ENCODE assay signal across 1 cellular context in the genomic region with DNA sequence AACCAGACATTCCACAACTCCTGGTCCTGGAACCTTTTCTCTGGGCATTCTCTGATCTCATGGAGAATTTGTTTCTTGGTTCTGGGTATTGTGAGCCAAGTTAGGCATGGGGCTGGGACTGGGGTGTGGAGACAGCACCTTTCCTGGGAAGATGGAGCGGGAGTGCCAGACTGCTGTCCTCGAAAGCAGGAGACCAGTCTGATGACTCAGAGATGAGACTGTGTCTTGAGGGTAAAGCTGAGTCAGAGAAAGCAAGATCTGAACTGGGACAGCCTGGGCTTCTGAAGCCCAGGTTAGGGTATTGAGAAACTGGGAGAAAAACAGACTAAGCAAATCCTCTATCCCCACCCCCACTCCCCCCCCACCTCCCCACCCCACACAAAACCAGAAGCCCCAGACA.
TF ChIP-seq lines count a peak whose summit lies in the region.

No MANE protein-coding gene starts in this region.

TF ChIP-seq in IMR-90, 13 proteins besides CTCF, POLR2A, EP300 and RAD21:
- TF ChIP-seq FOS (IDR thresholded peaks at IDR 0.05; ENCODE audit: low read depth, low read length) = peak; percentile 34; the same call in 1 of the 2 replicates
- TF ChIP-seq CHD1 (IDR thresholded peaks at IDR 0.05; ENCODE audit: low read depth, low read length) = no peak
